31 cellular contexts compared by ENCODE assay signal in genomic region chr7:1331576-1332467, GRCh38.
A peak's percentile ranks its signal among the peaks of the same experiment; 100 is the strongest.
DNase-seq lines count a peak whose midpoint lies in the region; ATAC-seq and TF ChIP-seq lines count a peak whose summit lies in the region.
"Had no signal": no experiment of that assay in that cellular context is flagged by ENCODE, and none has a peak within 500 bp of the region (broad histone marks: within the 10 kb centered on the region; RNA-seq: fewer than 3 reads in every experiment).

No MANE protein-coding gene starts in this region.

- H3K4me3 ChIP-seq in SK-N-MC (no peak overlapping the region), psoas muscle (no peak overlapping the region)
- H3K4me3 ChIP-seq: HAP-1, hepatocyte, ovary, PC-9, vagina had no signal

- TF ChIP-seq CTCF in psoas muscle (IDR thresholded peaks at IDR 0.05), result no peak

- no peaks in the 10 kb centered on the region for H3K4me1 ChIP-seq in psoas muscle
- H3K4me1 ChIP-seq: BE2C, HAP-1, vagina had no signal

- peaks cover 0 to 62% (median 11%) of the 10 kb centered on the region in 3 donors for H3K27me3 ChIP-seq in psoas muscle (ENCODE audit: insufficient read depth in 3 of 3, low read length in 2 of 3)
- H3K27me3 ChIP-seq: brain microvascular endothelial cell, hepatocyte, ovary, vagina had no signal

- WGBS in psoas muscle, 3 donors, result 27 to 28% (median 27%) methylated on average over 20 to 21 of the region's 21 CpGs

- ATAC-seq in psoas muscle, result no peak
- no peak for ATAC-seq in GM21390 (IDR thresholded peaks at IDR 0.05; ENCODE audit: unreplicated experiment)
- ATAC-seq in HG02610 (IDR thresholded peaks at IDR 0.05; ENCODE audit: unreplicated experiment), result no peak
- ATAC-seq: left colon; stimulated activated naive CD8-positive, alpha-beta T cell treated with anti-CD3 and anti-CD28 coated beads, Interleukin-15, amount 100 ng/mL, for 72 hours had no signal

- no peaks in the 10 kb centered on the region for H3K36me3 ChIP-seq in SK-N-MC (ENCODE audit: insufficient read depth, low read length)
- H3K36me3 ChIP-seq in psoas muscle (ENCODE audit: insufficient read depth in 1 of 2, low read depth in 1 of 2), result no peaks in the 10 kb centered on the region
- H3K36me3 ChIP-seq: BE2C, brain microvascular endothelial cell, HAP-1, ovary, vagina had no signal

- DNase-seq in NCI-H2107 treated with DMSO at 0.1 percent for 48 hours (lab: John Stamatoyannopoulos, UW; ENCODE audit: unreplicated experiment) (peak; percentile 2), NCI-H2107 (lab: John Stamatoyannopoulos, UW) (no peak), NCI-H1694 (lab: John Stamatoyannopoulos, UW) (peak; percentile 57), SK-N-MC (ENCODE audit: low read depth, low spot score) (peak; percentile 5), psoas muscle (peak; percentile 5 to 33), hepatic stellate cell (ENCODE audit: low spot score) (no peak)
- DNase-seq: activated CD4-positive, alpha-beta T cell treated with anti-CD3 and anti-CD28 coated beads for 4 hours; amniotic stem cell; BE2C; brain microvascular endothelial cell; DMS79; GDM1; left colon; mammary epithelial cell; MM.1S; NCI-H1436 treated with DMSO at 0.1 percent for 48 hours; NCI-H510A treated with DMSO at 0.1 percent for 48 hours; ovary; PC-9; SHP77 treated with DMSO at 0.1 percent for 48 hours; stimulated activated CD4-positive, alpha-beta T cell treated with anti-CD3 and anti-CD28 coated beads, Interleukin-2, amount 100 ng/mL, for 24 hours; stimulated activated CD8-positive, alpha-beta memory T cell treated with anti-CD3 and anti-CD28 coated beads, Interleukin-4, amount 100 ng/mL, for 48 hours; stimulated activated naive CD8-positive, alpha-beta T cell treated with anti-CD3 and anti-CD28 coated beads, Interleukin-15, amount 100 ng/mL, for 72 hours; T-helper 9 cell had no signal

- H3K9ac ChIP-seq in SK-N-MC (ENCODE audit: insufficient read length), result no peak overlapping the region

- H3K27ac ChIP-seq in SK-N-MC (no peak overlapping the region), psoas muscle (no peak overlapping the region)
- H3K27ac ChIP-seq: brain microvascular endothelial cell, hepatocyte, HL-60, ovary, PC-9, vagina, VCaP had no signal

- H3K9me3 ChIP-seq in SK-N-MC (ENCODE audit: low read depth, low read length) (0 out of 2 replicates have a peak, but pooled peaks cover 2% of the 10 kb centered on the region), psoas muscle (peaks cover 9% of the 10 kb centered on the region)
- H3K9me3 ChIP-seq: BE2C, HAP-1, ovary, vagina had no signal

- intact Hi-C loops in psoas muscle (cut with DNase I), result no loop called here

Comparison
In these comparisons a context has a peak if more than half of its experiments do, and no peak if none do; other contexts are left out.
1. DNase-seq: peak in NCI-H2107 treated with DMSO at 0.1 percent for 48 hours (single experiment), NCI-H1694 (single experiment), SK-N-MC (single experiment) and psoas muscle (2 of 2); none in NCI-H2107 (single experiment) and hepatic stellate cell (single experiment).